ENCODE assay signal across 25 cellular contexts in the genomic region with DNA sequence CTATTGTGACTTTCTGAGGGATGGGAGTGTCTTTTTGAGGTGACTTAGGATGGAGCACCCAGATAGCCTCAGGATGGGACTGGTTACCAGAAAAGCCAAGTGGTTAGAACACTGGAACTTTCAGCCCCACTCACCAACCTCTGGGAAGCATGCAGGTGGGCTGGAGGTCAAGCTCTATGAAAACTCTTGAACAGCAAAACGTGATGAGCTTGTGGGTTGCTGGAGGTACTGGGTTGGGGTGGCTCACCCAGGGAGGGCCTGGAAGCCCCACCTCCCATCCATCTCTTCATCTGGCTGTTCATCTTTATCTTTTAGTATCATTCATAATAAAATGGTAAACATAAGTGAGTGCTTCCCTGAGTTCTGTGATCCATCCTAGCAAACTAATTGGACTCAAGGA.
"Had no signal": no experiment of that assay in that cellular context is flagged by ENCODE, and none has a peak within 500 bp of the region (broad histone marks: within the 10 kb centered on the region; RNA-seq: fewer than 3 reads in every experiment).

No MANE protein-coding gene starts in this region.

- H3K36me3 Mint-ChIP-seq: activated naive CD4-positive, alpha-beta T cell treated with anti-CD3 and anti-CD28 coated beads, Interleukin-2, amount 50 U/mL, for 72 hours had no signal

- H3K27ac ChIP-seq: cardiac muscle cell, colonic mucosa, PC-9, SJCRH30, SK-N-MC had no signal

- ATAC-seq: activated naive CD4-positive, alpha-beta T cell treated with anti-CD3 and anti-CD28 coated beads, Interleukin-2, amount 50 U/mL, for 72 hours had no signal

- H3K9me3 Mint-ChIP-seq: activated naive CD4-positive, alpha-beta T cell treated with anti-CD3 and anti-CD28 coated beads for 36 hours; activated naive CD4-positive, alpha-beta T cell treated with anti-CD3 and anti-CD28 coated beads, Interleukin-2, amount 50 U/mL, for 72 hours; activated T-helper 1 cell treated with anti-CD3 and anti-CD28 coated beads, Interleukin-12 subunit alpha, Interleukin-12 subunit beta, Interleukin-2, Interleukin-4 antibody, amounts not matched to agents 30 ng/mL and 10 ng/mL and 1 ng/mL, durations not matched to agents 14 hours and 24 hours and 36 hours; central memory CD8-positive, alpha-beta T cell had no signal

- H3K27me3 ChIP-seq: cardiac muscle cell, colonic mucosa, SJCRH30 had no signal

- H3K36me3 ChIP-seq: cardiac muscle cell, colonic mucosa, SJCRH30 had no signal

- H3K4me1 ChIP-seq: colonic mucosa, SJCRH30 had no signal

- H3K4me2 ChIP-seq: PC-9 had no signal

- H3K9me3 ChIP-seq: colonic mucosa had no signal

- H3K4me3 ChIP-seq: cardiac muscle cell, colonic mucosa, PC-9, SJCRH30, SK-N-MC had no signal

- DNase-seq: activated CD4-positive, alpha-beta T cell treated with anti-CD3 and anti-CD28 coated beads, Interleukin-2, amount 10 ng/mL, durations not matched to agents 24 days and 14 days; activated CD4-positive, alpha-beta T cell treated with anti-CD3 and anti-CD28 coated beads, Interleukin-2, amount 50 U/mL, for 4 hours; activated CD8-positive, alpha-beta memory T cell treated with anti-CD3 and anti-CD28 coated beads, Interleukin-2, amount 10 ng/mL, durations not matched to agents 7 days and 5 days; activated gamma-delta T cell treated with Interleukin-2 at 50 U/mL for 16 hours; activated naive CD4-positive, alpha-beta T cell treated with anti-CD3 and anti-CD28 coated beads for 36 hours; activated T-cell treated with anti-CD3 and anti-CD28 coated beads, Interleukin-2, amount 50 U/mL, for 1 hour; amniotic stem cell; aorta; colonic mucosa; Karpas-422; MV-4-11; NCI-H1092; NCI-H1436 treated with DMSO at 0.1 percent for 48 hours; NCI-H1694 treated with DMSO at 0.1 percent for 48 hours; NCI-H2029; NCI-H524 treated with DMSO at 0.1 percent for 48 hours; NK-92 treated with Interleukin-12 subunit alpha and Interleukin-12 subunit beta, amount 100 ng/mL, for 24 hours; PC-9; Right ventricle myocardium superior; SJCRH30 had no signal

- H3K4me3 Mint-ChIP-seq: activated CD4-positive, alpha-beta T cell treated with anti-CD3 and anti-CD28 coated beads, Interleukin-2, amount 10 ng/mL, durations not matched to agents 24 days and 14 days; activated CD8-positive, alpha-beta memory T cell treated with anti-CD3 and anti-CD28 coated beads, Interleukin-2, amount 10 ng/mL, durations not matched to agents 7 days and 5 days; activated naive CD4-positive, alpha-beta T cell treated with anti-CD3 and anti-CD28 coated beads for 36 hours; activated T-helper 1 cell treated with anti-CD3 and anti-CD28 coated beads, Interleukin-12 subunit alpha, Interleukin-12 subunit beta, Interleukin-2, Interleukin-4 antibody, amounts not matched to agents 30 ng/mL and 10 ng/mL and 1 ng/mL, durations not matched to agents 14 hours and 24 hours and 36 hours; central memory CD8-positive, alpha-beta T cell had no signal

- H2AFZ ChIP-seq: PC-9 had no signal

- H3K27me3 Mint-ChIP-seq: activated CD4-positive, alpha-beta T cell treated with anti-CD3 and anti-CD28 coated beads, Interleukin-2, amount 10 ng/mL, durations not matched to agents 24 days and 14 days; activated CD8-positive, alpha-beta memory T cell treated with anti-CD3 and anti-CD28 coated beads, Interleukin-2, amount 10 ng/mL, durations not matched to agents 7 days and 5 days; central memory CD8-positive, alpha-beta T cell had no signal

- H3K27ac Mint-ChIP-seq: activated CD4-positive, alpha-beta T cell treated with anti-CD3 and anti-CD28 coated beads, Interleukin-2, amount 10 ng/mL, durations not matched to agents 24 days and 14 days; activated naive CD4-positive, alpha-beta T cell treated with anti-CD3 and anti-CD28 coated beads for 36 hours; activated naive CD4-positive, alpha-beta T cell treated with anti-CD3 and anti-CD28 coated beads, Interleukin-2, amount 50 U/mL, for 72 hours; activated T-helper 1 cell treated with anti-CD3 and anti-CD28 coated beads, Interleukin-12 subunit alpha, Interleukin-12 subunit beta, Interleukin-2, Interleukin-4 antibody, amounts not matched to agents 30 ng/mL and 10 ng/mL and 1 ng/mL, durations not matched to agents 14 hours and 24 hours and 36 hours had no signal
